16 cellular contexts compared by ENCODE assay signal in genomic region chr15:52824169-52824942, GRCh38. TPM values are rescaled to one million over a fixed set of nuclear protein-coding genes. Genes with fewer than 3 reads are reported as not detected.
A peak's percentile ranks its signal among the peaks of the same experiment; 100 is the strongest.
DNase-seq lines count a peak whose midpoint lies in the region; ATAC-seq, FAIRE-seq and TF ChIP-seq lines count a peak whose summit lies in the region.
"Not testable (repeated sequence)": the region's sequence is repeated elsewhere in the genome, so short reads cannot be mapped to it uniquely, and the experiment has no call there.
"Had no signal": no experiment of that assay in that cellular context is flagged by ENCODE, and none has a peak within 500 bp of the region (broad histone marks: within the 10 kb centered on the region; RNA-seq: fewer than 3 reads in every experiment).

No MANE protein-coding gene starts in this region.

- TF ChIP-seq EP300 in A549 (IDR thresholded peaks at IDR 0.05), result not testable (repeated sequence)

- H3K27ac Mint-ChIP-seq in WTC11, result not testable (repeated sequence)

- not testable (repeated sequence) for ATAC-seq in A549, WTC11
- peak; percentile 37 to 71 (median 61) for ATAC-seq in right lobe of liver

- 20% methylated on average over 13 of the region's 14 CpGs for whole genome bisulfite sequencing in A549 (ENCODE audit: missing lambda C conversion rate)
- 35% methylated on average over 8 of the region's 14 CpGs for WGBS in right lobe of liver (ENCODE audit: insufficient coverage, low coverage, low lambda C conversion rate, missing lambda C conversion rate)

- not testable (repeated sequence) for H3K4me3 Mint-ChIP-seq in WTC11

- not testable (repeated sequence) for H3K4me1 ChIP-seq in A549, right lobe of liver

- CTCF ChIA-PET in A549 (lab: Yijun Ruan, JAX), result interaction anchor here (0.6 to 1.2 kb wide), 2 partner anchors 373 to 486 kb away, joined by 3 to 4 read pairs; no protein-coding TSS in a partner anchor
- CTCF ChIA-PET in WTC11 (lab: Charles Lee), result interaction anchor here (0.9 kb wide), 1 partner anchor 31 kb away, joined by 3 read pairs; no protein-coding TSS in a partner anchor

- not testable (repeated sequence) for H3K27me3 Mint-ChIP-seq in WTC11 (ENCODE audit: low read depth)

- intact Hi-C loops in right lobe of liver (cut with DNase I), result not testable (repeated sequence)

- POLR2A ChIA-PET in A549 (lab: Yijun Ruan, JAX); WTC11 (lab: Charles Lee): not testable (repeated sequence)

- not testable (repeated sequence) for H3K9me3 ChIP-seq in A549, right lobe of liver

- TF ChIP-seq RAD21 in A549 (conservative IDR thresholded peaks at IDR 0.05 in 1 of 2, IDR thresholded peaks at IDR 0.05 in 1 of 2), result not testable (repeated sequence)

- peaks cover 14% of the 10 kb centered on the region for H3K4me1 Mint-ChIP-seq in WTC11

- TF ChIP-seq POLR2A in A549 (IDR thresholded peaks at IDR 0.05; ENCODE audit: low read length); right lobe of liver (IDR thresholded peaks at IDR 0.05): not testable (repeated sequence)

- H3K4me2 ChIP-seq in A549, result 0 out of 3 replicates have a peak overlapping the region, but pooled peaks have one; percentile 2

- H3K27ac ChIP-seq in A549, result not testable (repeated sequence)
- peak overlapping the region in 1 of 3 donors; percentile 55 for H3K27ac ChIP-seq in right lobe of liver

- H3K9me3 Mint-ChIP-seq in WTC11, result peaks cover 47% of the 10 kb centered on the region

- not testable (repeated sequence) for TF ChIP-seq CTCF in A549 (IDR thresholded peaks at IDR 0.05); WTC11 (IDR thresholded peaks at IDR 0.05); right lobe of liver (IDR thresholded peaks at IDR 0.05)

- not testable (repeated sequence) for FAIRE-seq in A549 (lab: Jason Lieb, UNC)

- H3K36me3 ChIP-seq in right lobe of liver, result not testable (repeated sequence)

- H3K36me3 Mint-ChIP-seq in WTC11, result peaks cover 24% of the 10 kb centered on the region

- not testable (repeated sequence) for H3K27me3 ChIP-seq in right lobe of liver

- H3K4me3 ChIP-seq in A549, result not testable (repeated sequence)
- H3K4me3 ChIP-seq in right lobe of liver, result peak overlapping the region in 2 of 3 donors; percentile 23 to 36

- DNase-seq in A549 (ENCODE audit: low read depth in 1 of 2, low spot score in 1 of 2); WTC11 (ENCODE audit: low spot score): not testable (repeated sequence)
- DNase-seq in DMS53 treated with DMSO at 0.1 percent for 48 hours (lab: John Stamatoyannopoulos, UW; ENCODE audit: unreplicated experiment), result peak; percentile 70
- DNase-seq in NCI-H2029 treated with DMSO at 0.1 percent for 48 hours (lab: John Stamatoyannopoulos, UW), result peak; percentile 11
- DNase-seq in NCI-H510A treated with DMSO at 0.1 percent for 48 hours (lab: John Stamatoyannopoulos, UW), result peak; percentile 27
- peak; percentile 47 to 64 for DNase-seq in SHP77 (lab: John Stamatoyannopoulos, UW)
- DNase-seq in right lobe of liver, result peak; percentile 32 to 71 (median 60)

TF ChIP-seq in WTC11, 78 proteins besides CTCF, POLR2A, EP300 and RAD21:
- TF ChIP-seq GABPB1 (CRISPR knock-in tag; IDR thresholded peaks at IDR 0.05), result peak; percentile 50; the same call in 1 of the 2 replicates

RNA-seq across cellular contexts. Expression of gene ONECUT1, which starts 34.2 kb away (rescaled TPM):
- polyA plus RNA-seq in A549 (2011; rRNA removed) (0.05 and 0.25 TPM in 2 replicates), A549 (2017; fragmentation: RNase III; extraction: RNeasy Plus Mini Kit Qiagen cat#74134 plus additional on column Dnase treatment) (0.36 to 0.42 TPM (median 0.37 TPM) in 3 replicates)
- polyA plus RNA-seq in A549 (2012; cell fraction: cytosol; rRNA removed), result 0.05 and 0.11 TPM in 2 replicates
- 0.07 and 0.09 TPM in 2 replicates for polyA plus RNA-seq in A549 (2012; cell fraction: nucleus; rRNA removed)
- 0.68 and 0.74 TPM in 2 replicates for polyA minus RNA-seq in A549 (2011; rRNA and poly(A)+ RNA removed)
- total RNA-seq in WTC11 (2021) (33.8 to 39.3 TPM (median 35.9 TPM) in 3 replicates), right lobe of liver (10 to 100 TPM; 41.3 to 58.2 (median 52.5) TPM)
- total RNA-seq: A673; CD4-positive, alpha-beta memory T cell; Daoy; GM23248; HT1080; IMR-90; K562 had no signal
- polyA plus RNA-seq: AG04450; CD14-positive monocyte; CD4-positive, alpha-beta memory T cell; GM23248; IMR-90; K562 had no signal
